Comparison of ENCODE assay signal across 10 cellular contexts in genomic region chr19:2170219-2170618, GRCh38. TPM values are rescaled to one million over a fixed set of nuclear protein-coding genes. Genes with fewer than 3 reads are reported as not detected.
DNase-seq lines count a peak whose midpoint lies in the region; ATAC-seq and TF ChIP-seq lines count a peak whose summit lies in the region.
"Had no signal": no experiment of that assay in that cellular context is flagged by ENCODE, and none has a peak within 500 bp of the region (broad histone marks: within the 10 kb centered on the region; RNA-seq: fewer than 3 reads in every experiment).

No MANE protein-coding gene starts in this region.

- H3K27me3 Mint-ChIP-seq in brain (peaks cover 5% of the 10 kb centered on the region), naive B cell (no peaks in the 10 kb centered on the region)

- H3K4me3 Mint-ChIP-seq in brain (peak overlapping the region in 4 of 5 experiments; percentile 8 to 30 (median 24)), naive B cell (peak overlapping the region; percentile 35 to 80 (median 66))

- TF ChIP-seq CTCF in heart left ventricle (IDR thresholded peaks at IDR 0.05) (no peak), brain (conservative IDR thresholded peaks at IDR 0.05) (no peak), vagina (IDR thresholded peaks at IDR 0.05) (no peak)

- ATAC-seq in heart left ventricle: no peak
- no peak for ATAC-seq in left ventricle myocardium superior
- no peak for ATAC-seq in naive B cell (ENCODE audit: low read depth in 2 of 2)

- H3K4me3 ChIP-seq in heart left ventricle (no peak overlapping the region), vagina (no peak overlapping the region)
- H3K4me3 ChIP-seq in effector memory CD4-positive, alpha-beta T cell (ENCODE audit: insufficient read depth, low read depth, low read length, poor library complexity, severe bottlenecking): no peak overlapping the region

- H3K27ac ChIP-seq in heart left ventricle (peak overlapping the region in 11 of 12 donors; percentile 46 to 98 (median 94)), vagina (peak overlapping the region; percentile 84)
- H3K27ac ChIP-seq in effector memory CD4-positive, alpha-beta T cell (ENCODE audit: insufficient read depth, low read length, poor library complexity, severe bottlenecking): no peak overlapping the region

- H3K4me1 Mint-ChIP-seq in brain (peaks cover 86% of the 10 kb centered on the region), naive B cell (peaks cover 56 to 88% (median 81%) of the 10 kb centered on the region in 3 donors)

- no peaks in the 10 kb centered on the region for H3K9me3 ChIP-seq in heart left ventricle
- H3K9me3 ChIP-seq in vagina: no peaks in the 10 kb centered on the region
- no peaks in the 10 kb centered on the region for H3K9me3 ChIP-seq in effector memory CD4-positive, alpha-beta T cell (ENCODE audit: control insufficient read depth, low read length)

- H3K27ac Mint-ChIP-seq in brain: peak overlapping the region; percentile 36 to 95 (median 57)
- peak overlapping the region in 5 of 6 donors; percentile 18 to 97 (median 92) for H3K27ac Mint-ChIP-seq in naive B cell

- WGBS in heart left ventricle, 4 donors: 54 to 65% (median 56%) methylated on average over 8 to 12 of the region's 12 CpGs

- intact Hi-C loops in heart left ventricle (cut with DNase I): loop anchor here in 2 of 10 donors (2.0 to 5.0 kb wide), 2 partner anchors 15 to 102 kb away; no protein-coding TSS in a partner anchor
- intact Hi-C loops in left ventricle myocardium superior (cut with micrococcal nuclease): no loop called here
- intact Hi-C loops in vagina (cut with DNase I): no loop called here

- DNase-seq in heart left ventricle (peak in 1 of 5 donors; percentile 33), left ventricle myocardium superior (no peak), naive B cell (no peak), vagina (ENCODE audit: extremely low spot score in 2 of 2) (no peak), NCI-H146 (lab: John Stamatoyannopoulos, UW) (no peak)
- no peak for DNase-seq in effector memory CD4-positive, alpha-beta T cell
- no peak for DNase-seq in activated T-cell treated with anti-CD3 and anti-CD28 coated beads, Interleukin-2, amount 50 U/mL, for 1 hour
- DNase-seq: activated naive CD4-positive, alpha-beta T cell treated with Interleukin-2 at 50 U/mL for 16 hours; stimulated activated naive CD4-positive, alpha-beta T cell had no signal

- peaks cover 0 to 5% (median 0%) of the 10 kb centered on the region in 9 donors for H3K36me3 ChIP-seq in heart left ventricle
- no peaks in the 10 kb centered on the region for H3K36me3 ChIP-seq in vagina
- no peaks in the 10 kb centered on the region for H3K36me3 ChIP-seq in effector memory CD4-positive, alpha-beta T cell (ENCODE audit: control insufficient read depth, insufficient read depth, low read length)

- TF ChIP-seq POLR2A in heart left ventricle (IDR thresholded peaks at IDR 0.05): no peak
- no peak for TF ChIP-seq POLR2A in vagina (IDR thresholded peaks at IDR 0.05)

- H3K9me3 Mint-ChIP-seq in brain: peaks cover 0 to 5% (median 0%) of the 10 kb centered on the region in 5 experiments
- H3K9me3 Mint-ChIP-seq in naive B cell: no peaks in the 10 kb centered on the region

- H3K27me3 ChIP-seq in heart left ventricle: no peaks in the 10 kb centered on the region
- no peaks in the 10 kb centered on the region for H3K27me3 ChIP-seq in vagina
- H3K27me3 ChIP-seq in effector memory CD4-positive, alpha-beta T cell (replicated peaks; ENCODE audit: control insufficient read depth, insufficient read depth, low read length, poor library complexity, severe bottlenecking): no peaks in the 10 kb centered on the region

- H3K4me1 ChIP-seq in heart left ventricle: peaks cover 33 to 83% (median 75%) of the 10 kb centered on the region in 12 donors
- H3K4me1 ChIP-seq in vagina: peaks cover 55% of the 10 kb centered on the region
- peaks cover 30% of the 10 kb centered on the region for H3K4me1 ChIP-seq in effector memory CD4-positive, alpha-beta T cell (ENCODE audit: control insufficient read depth, insufficient read depth, low read length, poor library complexity, severe bottlenecking)

- peaks cover 19% of the 10 kb centered on the region for H3K36me3 Mint-ChIP-seq in brain
- no peaks in the 10 kb centered on the region for H3K36me3 Mint-ChIP-seq in naive B cell

RNA-seq across cellular contexts. Expression of gene DOT1L, which starts 6.5 kb away (rescaled TPM):
- 10 to 100 TPM in 6 of 9 donors, 1 to 10 TPM in 3; 5.2 to 24.0 (median 10.8) TPM for total RNA-seq in heart left ventricle
- 10 to 100 TPM in 1 of 2 donors, 1 to 10 TPM in 1; 5.7 to 22.4 TPM for polyA plus RNA-seq in heart left ventricle
- 11.9 TPM for total RNA-seq in left ventricle myocardium superior
- polyA plus RNA-seq in brain (ENCODE audit: insufficient read depth, low read depth, low replicate concordance): 23.7 TPM
- polyA plus RNA-seq in naive B cell (ENCODE audit: low read depth in 6 of 6): 1 to 10 TPM in 1 of 6 donors, under 1 TPM in 5; 0.11 to 2.4 (median 0.70) TPM
- total RNA-seq in vagina: 13.0 TPM

RNA-seq across cellular contexts. Expression of gene AP3D1, which starts 18.9 kb away (rescaled TPM):
- 100 to 1,000 TPM in 5 of 9 donors, 10 to 100 TPM in 4; 63.1 to 116 (median 103) TPM for total RNA-seq in heart left ventricle
- 100 to 1,000 TPM in 1 of 2 donors, 10 to 100 TPM in 1; 66.3 to 124 TPM for polyA plus RNA-seq in heart left ventricle
- 78.2 TPM for total RNA-seq in left ventricle myocardium superior
- 150 TPM for polyA plus RNA-seq in brain (ENCODE audit: insufficient read depth, low read depth, low replicate concordance)
- polyA plus RNA-seq in naive B cell (ENCODE audit: low read depth in 6 of 6): 10 to 100 TPM in 5 of 6 donors, 1 to 10 TPM in 1; 6.7 to 36.3 (median 15.5) TPM
- 62.9 TPM for total RNA-seq in vagina
